ENCODE assay signal across 17 cellular contexts in genomic region chr22:44188986-44189630, GRCh38. TPM values are rescaled to one million over a fixed set of nuclear protein-coding genes. Genes with fewer than 3 reads are reported as not detected.
DNase-seq lines count a peak whose midpoint lies in the region; ATAC-seq and TF ChIP-seq lines count a peak whose summit lies in the region.
"Had no signal": no experiment of that assay in that cellular context is flagged by ENCODE, and none has a peak within 500 bp of the region (broad histone marks: within the 10 kb centered on the region; RNA-seq: fewer than 3 reads in every experiment).

No MANE protein-coding gene starts in this region.

- peak; percentile 23 for DNase-seq in Right ventricle myocardium inferior (ENCODE audit: missing footprints)
- no peak for DNase-seq in left ventricle myocardium superior
- no peak for DNase-seq in T-helper 17 cell
- peak; percentile 65 for DNase-seq in mesenteric fat pad (ENCODE audit: low spot score)
- DNase-seq in GM20000 (ENCODE audit: low spot score): no peak
- DNase-seq in NCI-H226: no peak
- DNase-seq: CD4-positive, alpha-beta T cell; DMS53; HFFc6; NCI-H1436; NCI-H2029; NCI-H510A treated with DMSO at 0.1 percent for 48 hours; PC-9 had no signal

- H3K27ac Mint-ChIP-seq in T-helper 17 cell: peak overlapping the region; percentile 79
- H3K27ac Mint-ChIP-seq: CD4-positive, alpha-beta T cell; HFFc6 had no signal

- no peaks in the 10 kb centered on the region for H3K27me3 Mint-ChIP-seq in T-helper 17 cell
- H3K27me3 Mint-ChIP-seq: CD4-positive, alpha-beta T cell had no signal

- no peaks in the 10 kb centered on the region for H3K9me3 ChIP-seq in T-helper 17 cell (ENCODE audit: control insufficient read depth, low read length, poor library complexity, severe bottlenecking)
- H3K9me3 ChIP-seq: SJSA1 had no signal

- ATAC-seq in Right ventricle myocardium inferior (no peak), left ventricle myocardium superior (no peak), T-helper 17 cell (no peak), GM21367 (IDR thresholded peaks at IDR 0.05; ENCODE audit: unreplicated experiment) (no peak)

- H3K4me1 Mint-ChIP-seq in T-helper 17 cell: peaks cover 31% of the 10 kb centered on the region

- TF ChIP-seq CTCF in GM20000 (IDR thresholded peaks at IDR 0.05; ENCODE audit: extremely low read depth, missing control alignments): no peak

- H3K4me3 Mint-ChIP-seq in T-helper 17 cell: no peak overlapping the region
- H3K4me3 Mint-ChIP-seq: CD4-positive, alpha-beta T cell; HFFc6 had no signal

- intact Hi-C loops in Right ventricle myocardium inferior (cut with DNase I): no loop called here
- intact Hi-C loops in left ventricle myocardium superior (cut with micrococcal nuclease): no loop called here

- peaks cover 3% of the 10 kb centered on the region for H3K36me3 Mint-ChIP-seq in T-helper 17 cell (ENCODE audit: low read depth)

RNA-seq across cellular contexts. Expression of gene PARVG, which starts 8.4 kb away (rescaled TPM):
- total RNA-seq in Right ventricle myocardium inferior (3.1 TPM), left ventricle myocardium superior (3.5 TPM), T-helper 17 cell (10 to 100 TPM; 89.1 to 94.7 TPM), mesenteric fat pad (23.0 TPM)
- total RNA-seq: G401, HFFc6, M059J, PC-9, SJSA1 had no signal

Comparison
In these comparisons a context has a peak if more than half of its experiments do, and no peak if none do; other contexts are left out.
1. DNase-seq: peak in Right ventricle myocardium inferior (single experiment) and mesenteric fat pad (single experiment); none in left ventricle myocardium superior (single experiment), T-helper 17 cell (0 of 3), GM20000 (single experiment) and NCI-H226 (single experiment).